26 cellular contexts compared by ENCODE assay signal in the genomic region with DNA sequence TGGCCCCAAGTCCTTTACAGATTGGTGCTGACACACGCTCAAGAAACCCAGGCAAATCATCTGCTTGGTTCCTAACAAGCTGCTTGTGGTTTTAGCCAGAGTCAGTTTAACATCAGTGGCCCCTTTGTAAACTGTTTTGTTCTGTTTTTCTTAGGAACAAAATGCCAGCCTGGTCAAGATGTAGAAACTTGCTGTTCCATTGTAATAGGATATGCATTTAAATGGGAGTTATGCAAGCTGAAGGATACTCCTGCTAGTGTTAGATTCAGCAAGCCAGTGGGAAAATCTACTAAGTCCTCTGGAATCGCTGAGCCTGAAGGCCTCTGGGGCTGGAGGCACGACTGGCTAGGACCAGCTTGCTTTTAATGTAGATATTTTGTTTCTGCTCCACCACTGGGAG.
DNase-seq lines count a peak whose midpoint lies in the region; ATAC-seq and TF ChIP-seq lines count a peak whose summit lies in the region.
"Had no signal": no experiment of that assay in that cellular context is flagged by ENCODE, and none has a peak within 500 bp of the region (broad histone marks: within the 10 kb centered on the region; RNA-seq: fewer than 3 reads in every experiment).

No MANE protein-coding gene starts in this region.

- no peaks in the 10 kb centered on the region for H3K79me1 ChIP-seq in H9 (ENCODE audit: insufficient read depth, low read depth, low read length, poor library complexity, severe bottlenecking)

- H3K4ac ChIP-seq in H9 (ENCODE audit: low read depth, low read length): no peak overlapping the region

- no peak overlapping the region for H2BK20ac ChIP-seq in H9 (ENCODE audit: low read depth, low read length, poor library complexity, severe bottlenecking)

- no peak overlapping the region for H2BK120ac ChIP-seq in H9 (ENCODE audit: low read depth, low read length, poor library complexity, severe bottlenecking)

- H3K9me3 ChIP-seq in H9 (ENCODE audit: control insufficient read depth, low read depth, low read length): no peaks in the 10 kb centered on the region
- H3K9me3 ChIP-seq: esophagus muscularis mucosa, lower lobe of right lung, MG63, sigmoid colon, tibial artery had no signal

- no peak overlapping the region for H4K8ac ChIP-seq in H9 (replicated peaks; ENCODE audit: insufficient read length, low read depth, low read length)

- no peaks in the 10 kb centered on the region for H3K79me2 ChIP-seq in H9 (ENCODE audit: insufficient read depth, low read length)

- no peaks in the 10 kb centered on the region for H3K9me3 Mint-ChIP-seq in H9
- H3K9me3 Mint-ChIP-seq: activated CD4-positive, alpha-beta T cell treated with anti-CD3 and anti-CD28 coated beads, Interleukin-2, amount 10 ng/mL, durations not matched to agents 7 days and 5 days; activated naive CD4-positive, alpha-beta T cell treated with anti-CD3 and anti-CD28 coated beads for 36 hours had no signal

- no peak overlapping the region for H4K5ac ChIP-seq in H9 (ENCODE audit: insufficient read length, low read depth, low read length)

- no peak overlapping the region for H3K18ac ChIP-seq in H9 (ENCODE audit: insufficient read length, low read depth, low read length)

- H3K36me3 Mint-ChIP-seq in H9 (ENCODE audit: insufficient read depth in 1 of 3, low read depth in 3 of 3): no peaks in the 10 kb centered on the region; a peak in 1 of 7 replicates

- H3K27me3 Mint-ChIP-seq in H9 (ENCODE audit: low read depth): peaks cover 82% of the 10 kb centered on the region
- H3K27me3 Mint-ChIP-seq: activated CD4-positive, alpha-beta T cell treated with anti-CD3 and anti-CD28 coated beads, Interleukin-2, amount 10 ng/mL, durations not matched to agents 7 days and 5 days; B cell had no signal

- no peak overlapping the region for H3K9ac ChIP-seq in H9 (ENCODE audit: extremely low read depth, insufficient read length, low read length)

- H3K27ac ChIP-seq in H9 (ENCODE audit: insufficient read length, low read depth, low read length): no peak overlapping the region
- H3K27ac ChIP-seq: esophagus muscularis mucosa, lower lobe of right lung, sigmoid colon, tibial artery, WERI-Rb-1 had no signal

- no peak overlapping the region for H3K4me3 ChIP-seq in choroid plexus epithelial cell (ENCODE audit: low read depth, low read length)
- H3K4me3 ChIP-seq in skeletal muscle cell (ENCODE audit: low read depth, low read length): no peak overlapping the region
- H3K4me3 ChIP-seq: esophagus muscularis mucosa, K562, lower lobe of right lung, MG63, sigmoid colon, tibial artery had no signal

- no peaks in the 10 kb centered on the region; the same call in 1 of the 2 replicates for H3K4me1 ChIP-seq in H9 (ENCODE audit: insufficient read depth, low read length)
- H3K4me1 ChIP-seq: esophagus muscularis mucosa, lower lobe of right lung, sigmoid colon, tibial artery had no signal

- H2BK12ac ChIP-seq in H9 (ENCODE audit: insufficient read length, low read depth, low read length): no peak overlapping the region

- H3K4me2 ChIP-seq in H9 (ENCODE audit: insufficient read depth, insufficient read length, low read length): no peak overlapping the region

- H3K27me3 ChIP-seq in H9 (ENCODE audit: insufficient read depth, low read length): peaks cover 7% of the 10 kb centered on the region; the same call in 1 of the 2 replicates
- H3K27me3 ChIP-seq: esophagus muscularis mucosa, MG63, sigmoid colon, tibial artery had no signal

- ATAC-seq in HG02623 (IDR thresholded peaks at IDR 0.05; ENCODE audit: unreplicated experiment) (no peak), HG03469 (IDR thresholded peaks at IDR 0.05; ENCODE audit: unreplicated experiment) (no peak)
- ATAC-seq: HCT116; K562; lower lobe of right lung; stimulated activated naive CD8-positive, alpha-beta T cell treated with anti-CD3 and anti-CD28 coated beads, Interleukin-15, Interleukin-2, amounts not matched to agents 100 U/mL and 50 U/mL, for 24 hours had no signal

- no peak for TF ChIP-seq CTCF in H9 (conservative IDR thresholded peaks at IDR 0.05)
- TF ChIP-seq CTCF in choroid plexus epithelial cell (conservative IDR thresholded peaks at IDR 0.05; ENCODE audit: low read depth, low read length): no peak

- no peak overlapping the region for H3K4me3 Mint-ChIP-seq in H9
- H3K4me3 Mint-ChIP-seq: activated CD4-positive, alpha-beta T cell treated with anti-CD3 and anti-CD28 coated beads, Interleukin-2, amount 10 ng/mL, durations not matched to agents 7 days and 5 days; activated naive CD4-positive, alpha-beta T cell treated with anti-CD3 and anti-CD28 coated beads for 36 hours; B cell had no signal

- no peak overlapping the region for H3K14ac ChIP-seq in H9 (ENCODE audit: insufficient read depth, low read length)

- no peak overlapping the region for H3K56ac ChIP-seq in H9 (ENCODE audit: insufficient read length, low read depth, low read length)

- H2AFZ ChIP-seq in H9 (ENCODE audit: low read length): no peak overlapping the region

- peak; percentile 27 for DNase-seq in H9
- DNase-seq in choroid plexus epithelial cell (ENCODE audit: low read depth): peak; percentile 22
- DNase-seq in iris pigment epithelial cell (ENCODE audit: low read depth): peak; percentile 1
- DNase-seq in skeletal muscle cell (ENCODE audit: low read depth): peak; percentile 55
- no peak for DNase-seq in superior temporal gyrus (ENCODE audit: extremely low spot score)
- DNase-seq: activated CD4-positive, alpha-beta T cell treated with anti-CD3 and anti-CD28 coated beads, Interleukin-2, amount 10 ng/mL, durations not matched to agents 7 days and 5 days; activated naive CD4-positive, alpha-beta T cell treated with anti-CD3 and anti-CD28 coated beads for 36 hours; anterior cingulate cortex; dermis blood vessel endothelial cell; lower lobe of right lung; MG63; NCI-H1105 treated with DMSO at 0.1 percent for 48 hours; NCI-H2029; NCI-H2227 treated with DMSO at 0.1 percent for 48 hours; sigmoid colon; stimulated activated naive CD8-positive, alpha-beta T cell treated with anti-CD3 and anti-CD28 coated beads, Interleukin-15, Interleukin-2, amounts not matched to agents 100 U/mL and 50 U/mL, for 24 hours; SW 1271; T-helper 9 cell; tibial artery; WERI-Rb-1 had no signal

- H3T11ph ChIP-seq in H9 (ENCODE audit: low read length): no peak overlapping the region

- no peak overlapping the region for H3K23ac ChIP-seq in H9 (ENCODE audit: insufficient read length, low read depth, low read length)

- H2BK15ac ChIP-seq in H9 (ENCODE audit: low read depth, low read length): no peak overlapping the region

- no peaks in the 10 kb centered on the region for H3K23me2 ChIP-seq in H9 (ENCODE audit: insufficient read length, low read depth, low read length, poor library complexity, severe bottlenecking)

- H4K91ac ChIP-seq in H9 (ENCODE audit: insufficient read length, low read depth, low read length): no peak overlapping the region

- no CpG with 5 or more reads among the region's 3 CpGs for WGBS in H9 (ENCODE audit: extremely low coverage, insufficient read length, low lambda C conversion rate)

- H2AK5ac ChIP-seq in H9 (ENCODE audit: insufficient read length, low read length): no peak overlapping the region

- H3K27ac Mint-ChIP-seq in H9: peak overlapping the region in 1 of 3 experiments; percentile 55; a peak in 2 of 7 replicates
- H3K27ac Mint-ChIP-seq: activated CD4-positive, alpha-beta T cell treated with anti-CD3 and anti-CD28 coated beads, Interleukin-2, amount 10 ng/mL, durations not matched to agents 7 days and 5 days; activated naive CD4-positive, alpha-beta T cell treated with anti-CD3 and anti-CD28 coated beads for 36 hours; B cell had no signal

- no peak overlapping the region for H2BK5ac ChIP-seq in H9 (ENCODE audit: insufficient read length, low read length)

- peaks cover 14 to 16% of the 10 kb centered on the region in 2 experiments for H3K4me1 Mint-ChIP-seq in H9
- H3K4me1 Mint-ChIP-seq: activated CD4-positive, alpha-beta T cell treated with anti-CD3 and anti-CD28 coated beads, Interleukin-2, amount 10 ng/mL, durations not matched to agents 7 days and 5 days; B cell had no signal

- H4K20me1 ChIP-seq in H9 (ENCODE audit: control insufficient read depth, insufficient read depth, insufficient read length): no peaks in the 10 kb centered on the region
